Comparison of ENCODE assay signal across 19 cellular contexts in genomic region chr1:175158133-175158532, GRCh38. TPM values are rescaled to one million over a fixed set of nuclear protein-coding genes. Genes with fewer than 3 reads are reported as not detected.
DNase-seq lines count a peak whose midpoint lies in the region; ATAC-seq, FAIRE-seq and TF ChIP-seq lines count a peak whose summit lies in the region.
"Had no signal": no experiment of that assay in that cellular context is flagged by ENCODE, and none has a peak within 500 bp of the region (broad histone marks: within the 10 kb centered on the region; RNA-seq: fewer than 3 reads in every experiment).

No MANE protein-coding gene starts in this region.

- BruUV-seq in endothelial cell of umbilical vein (replicated peaks; lab: Mats Ljungman, UMichigan): no TSS peak

- FAIRE-seq in endothelial cell of umbilical vein (lab: Jason Lieb, UNC): no peak

- peaks cover 24% of the 10 kb centered on the region for H3K4me1 Mint-ChIP-seq in stimulated activated naive CD8-positive, alpha-beta T cell treated with anti-CD3 and anti-CD28 coated beads, Interleukin-15, Interleukin-2, amounts not matched to agents 100 ng/mL and 50 ng/mL, for 24 hours (ENCODE audit: low read depth)
- peaks cover 16% of the 10 kb centered on the region for H3K4me1 Mint-ChIP-seq in stimulated activated naive CD8-positive, alpha-beta T cell treated with anti-CD3 and anti-CD28 coated beads, Interleukin-15, amount 100 ng/mL, for 72 hours
- peaks cover 5% of the 10 kb centered on the region for H3K4me1 Mint-ChIP-seq in glutamatergic neuron (ENCODE audit: low read depth, unreplicated experiment)

- H3K4me3 ChIP-seq in endothelial cell of umbilical vein (replicated peaks in 1 of 3; ENCODE audit: insufficient read depth in 1 of 3, low read depth in 1 of 3, low read length in 3 of 3): no peak overlapping the region
- H3K4me3 ChIP-seq in upper lobe of right lung: no peak overlapping the region
- H3K4me3 ChIP-seq: left ventricle myocardium inferior, tibial artery had no signal

- H3K4me2 ChIP-seq in endothelial cell of umbilical vein (ENCODE audit: insufficient read depth, low read length): no peak overlapping the region

- H3K9me3 Mint-ChIP-seq in stimulated activated naive CD8-positive, alpha-beta T cell treated with anti-CD3 and anti-CD28 coated beads, Interleukin-15, Interleukin-2, amounts not matched to agents 100 ng/mL and 50 ng/mL, for 24 hours: no peaks in the 10 kb centered on the region
- H3K9me3 Mint-ChIP-seq in stimulated activated naive CD8-positive, alpha-beta T cell treated with anti-CD3 and anti-CD28 coated beads, Interleukin-15, amount 100 ng/mL, for 72 hours: no peaks in the 10 kb centered on the region
- no peaks in the 10 kb centered on the region for H3K9me3 Mint-ChIP-seq in glutamatergic neuron (ENCODE audit: unreplicated experiment)
- H3K9me3 Mint-ChIP-seq: effector memory CD8-positive, alpha-beta T cell had no signal

- H3K4me1 ChIP-seq in endothelial cell of umbilical vein (ENCODE audit: control insufficient read depth, extremely low read depth, insufficient read depth, low read length) (no peaks in the 10 kb centered on the region), upper lobe of right lung (no peaks in the 10 kb centered on the region)
- H3K4me1 ChIP-seq: tibial artery had no signal

- CTCF ChIA-PET in endothelial cell of umbilical vein (lab: Charles Lee): interaction anchor here (2.8 to 9.1 kb wide), 2 partner anchors 12 to 160 kb away, joined by 11 to 369 read pairs; no protein-coding TSS in a partner anchor

- H3K27ac ChIP-seq in endothelial cell of umbilical vein (ENCODE audit: insufficient read depth, low read depth, low read length): no peak overlapping the region
- H3K27ac ChIP-seq in upper lobe of right lung: no peak overlapping the region
- H3K27ac ChIP-seq: C4-2B, left ventricle myocardium inferior, tibial artery had no signal

- no peak for ATAC-seq in stimulated activated naive CD8-positive, alpha-beta T cell treated with anti-CD3 and anti-CD28 coated beads, Interleukin-15, amount 100 ng/mL, for 72 hours
- no peak for ATAC-seq in upper lobe of right lung
- ATAC-seq: effector memory CD8-positive, alpha-beta T cell had no signal

- peaks cover 8% of the 10 kb centered on the region for H3K27me3 Mint-ChIP-seq in stimulated activated naive CD8-positive, alpha-beta T cell treated with anti-CD3 and anti-CD28 coated beads, Interleukin-15, Interleukin-2, amounts not matched to agents 100 ng/mL and 50 ng/mL, for 24 hours
- H3K27me3 Mint-ChIP-seq in stimulated activated naive CD8-positive, alpha-beta T cell treated with anti-CD3 and anti-CD28 coated beads, Interleukin-15, amount 100 ng/mL, for 72 hours: peaks cover 11% of the 10 kb centered on the region
- H3K27me3 Mint-ChIP-seq in glutamatergic neuron (ENCODE audit: unreplicated experiment): peaks cover 6% of the 10 kb centered on the region

- no peaks in the 10 kb centered on the region for H3K79me2 ChIP-seq in endothelial cell of umbilical vein (ENCODE audit: control insufficient read depth, insufficient read depth, low read length)

- peaks cover 27% of the 10 kb centered on the region for H3K36me3 Mint-ChIP-seq in stimulated activated naive CD8-positive, alpha-beta T cell treated with anti-CD3 and anti-CD28 coated beads, Interleukin-15, Interleukin-2, amounts not matched to agents 100 ng/mL and 50 ng/mL, for 24 hours (ENCODE audit: low read depth)
- H3K36me3 Mint-ChIP-seq in glutamatergic neuron (ENCODE audit: unreplicated experiment): no peaks in the 10 kb centered on the region

- peak overlapping the region; percentile 59 for H3K27ac Mint-ChIP-seq in stimulated activated naive CD8-positive, alpha-beta T cell treated with anti-CD3 and anti-CD28 coated beads, Interleukin-15, Interleukin-2, amounts not matched to agents 100 ng/mL and 50 ng/mL, for 24 hours
- H3K27ac Mint-ChIP-seq in stimulated activated naive CD8-positive, alpha-beta T cell treated with anti-CD3 and anti-CD28 coated beads, Interleukin-15, amount 100 ng/mL, for 72 hours: peak overlapping the region in 1 of 2 donors; percentile 21
- H3K27ac Mint-ChIP-seq in glutamatergic neuron (ENCODE audit: unreplicated experiment): no peak overlapping the region

- intact Hi-C loops in endothelial cell of umbilical vein (cut with micrococcal nuclease) (no loop called here), upper lobe of right lung (cut with DNase I) (loop anchor here (5.0 kb wide), 2 partner anchors 34 to 64 kb away; partner anchors contain the start of gene KIAA0040)

- no peaks in the 10 kb centered on the region for H3K9me1 ChIP-seq in endothelial cell of umbilical vein (replicated peaks; ENCODE audit: control insufficient read depth, extremely low read depth, insufficient read depth, low read length)

- no peaks in the 10 kb centered on the region for H4K20me1 ChIP-seq in endothelial cell of umbilical vein (replicated peaks; ENCODE audit: control insufficient read depth, extremely low read depth, insufficient read depth, low read length)

- H3K27me3 ChIP-seq in endothelial cell of umbilical vein (ENCODE audit: control insufficient read depth in 2 of 2, insufficient read depth in 2 of 2, low read length in 2 of 2) (peaks cover 0 to 10% of the 10 kb centered on the region in 2 experiments), upper lobe of right lung (peaks cover 4% of the 10 kb centered on the region)

- no peak overlapping the region for H3K4me3 Mint-ChIP-seq in stimulated activated naive CD8-positive, alpha-beta T cell treated with anti-CD3 and anti-CD28 coated beads, Interleukin-15, Interleukin-2, amounts not matched to agents 100 ng/mL and 50 ng/mL, for 24 hours
- H3K4me3 Mint-ChIP-seq in stimulated activated naive CD8-positive, alpha-beta T cell treated with anti-CD3 and anti-CD28 coated beads, Interleukin-15, amount 100 ng/mL, for 72 hours: no peak overlapping the region
- no peak overlapping the region for H3K4me3 Mint-ChIP-seq in glutamatergic neuron (ENCODE audit: unreplicated experiment)
- H3K4me3 Mint-ChIP-seq: effector memory CD8-positive, alpha-beta T cell had no signal

- POLR2A ChIA-PET in endothelial cell of umbilical vein (lab: Charles Lee): no interaction called here

- DNase-seq in DMS53 (lab: John Stamatoyannopoulos, UW): peak; percentile 26
- no peak for DNase-seq in DMS53 treated with DMSO at 0.1 percent for 48 hours (lab: John Stamatoyannopoulos, UW; ENCODE audit: unreplicated experiment)
- DNase-seq in stimulated activated naive CD8-positive, alpha-beta T cell treated with anti-CD3 and anti-CD28 coated beads, Interleukin-15, amount 100 ng/mL, for 72 hours: no peak
- DNase-seq in endothelial cell of umbilical vein (ENCODE audit: low read depth, low spot score): no peak
- no peak for DNase-seq in upper lobe of right lung
- no peak for DNase-seq in glutamatergic neuron
- DNase-seq in 8988T: no peak
- DNase-seq: effector memory CD8-positive, alpha-beta T cell; IMR-90; left ventricle myocardium inferior; NCI-H1048; NCI-H2171; Right ventricle myocardium superior; stimulated activated CD4-positive, alpha-beta T cell treated with anti-CD3 and anti-CD28 coated beads, Interleukin-4, amount 100 ng/mL, for 24 hours; stimulated activated CD8-positive, alpha-beta memory T cell treated with anti-CD3 and anti-CD28 coated beads, Interleukin-4, amount 100 ng/mL, for 48 hours; T-helper 9 cell; tibial artery had no signal

- TF ChIP-seq CTCF in endothelial cell of umbilical vein (IDR thresholded peaks at IDR 0.05; ENCODE audit: extremely low read depth in 1 of 2, insufficient read depth in 1 of 2, low read depth in 1 of 2, low read length in 2 of 2): no peak
- no peak for TF ChIP-seq CTCF in upper lobe of right lung (IDR thresholded peaks at IDR 0.05)
- TF ChIP-seq CTCF in glutamatergic neuron (IDR thresholded peaks at IDR 0.05; ENCODE audit: partially characterized antibody, unreplicated experiment): no peak

- H3K9ac ChIP-seq in endothelial cell of umbilical vein (replicated peaks; ENCODE audit: extremely low read depth, insufficient read depth, low read length): no peak overlapping the region

- no peak overlapping the region for H2AFZ ChIP-seq in endothelial cell of umbilical vein (ENCODE audit: low read depth, low read length)

- H3K9me3 ChIP-seq in endothelial cell of umbilical vein (replicated peaks; ENCODE audit: control insufficient read depth, insufficient read depth, low read length): no peaks in the 10 kb centered on the region
- no peaks in the 10 kb centered on the region for H3K9me3 ChIP-seq in upper lobe of right lung
- H3K9me3 ChIP-seq: left ventricle myocardium inferior, tibial artery had no signal

- dilution Hi-C loops in endothelial cell of umbilical vein (cut with MboI; ENCODE audit: extremely low pct_ligation_motif_present, low sequenced_read_pairs): loop anchor here (10.0 kb wide), 1 partner anchor 157 kb away; no protein-coding TSS in a partner anchor

- no peak for TF ChIP-seq POLR2A in endothelial cell of umbilical vein (IDR thresholded peaks at IDR 0.05; ENCODE audit: low read depth, low read length)

- H3K36me3 ChIP-seq in endothelial cell of umbilical vein (ENCODE audit: control insufficient read depth in 2 of 2, extremely low read depth in 1 of 2, insufficient read depth in 2 of 2, low read length in 2 of 2) (peaks cover 3 to 5% of the 10 kb centered on the region in 2 experiments), upper lobe of right lung (peaks cover 44% of the 10 kb centered on the region)

TF ChIP-seq in endothelial cell of umbilical vein, 7 proteins besides CTCF, POLR2A, EP300 and RAD21:
- no peak for TF ChIP-seq MAX (IDR thresholded peaks at IDR 0.05; ENCODE audit: insufficient read depth, insufficient read length)
- no peak for TF ChIP-seq MYC (IDR thresholded peaks at IDR 0.05; ENCODE audit: low read depth, low read length)
- TF ChIP-seq POLR2AphosphoS5 (IDR thresholded peaks at IDR 0.05; ENCODE audit: insufficient read depth, low read depth, low read length): no peak
- TF ChIP-seq FOS (IDR thresholded peaks at IDR 0.05; ENCODE audit: borderline replicate concordance, insufficient read depth, low read length): peak; percentile 31
- TF ChIP-seq EZH2 (IDR thresholded peaks at IDR 0.05; ENCODE audit: borderline replicate concordance, low read depth, low read length, severe bottlenecking): no peak

RNA-seq across cellular contexts. Expression of gene KIAA0040, which starts 34.4 kb away (rescaled TPM):
- total RNA-seq in endothelial cell of umbilical vein: 10.9 and 21.5 TPM in 2 replicates
- 7.3 and 8.3 TPM in 2 replicates for polyA plus RNA-seq in endothelial cell of umbilical vein
- polyA plus RNA-seq in endothelial cell of umbilical vein (2011; cell fraction: cytosol; rRNA removed): 5.6 and 7.0 TPM in 2 replicates
- 8.4 and 8.5 TPM in 2 replicates for polyA plus RNA-seq in endothelial cell of umbilical vein (2011; cell fraction: nucleus; rRNA removed)
- polyA plus RNA-seq in endothelial cell of umbilical vein (2012): 5.3 and 6.5 TPM in 2 replicates
- polyA minus RNA-seq in endothelial cell of umbilical vein: 12.0 and 15.3 TPM in 2 replicates
- polyA minus RNA-seq in endothelial cell of umbilical vein (2011; cell fraction: cytosol; rRNA and poly(A)+ RNA removed): 8.2 TPM
- 7.4 and 8.8 TPM in 2 replicates for polyA minus RNA-seq in endothelial cell of umbilical vein (2011; cell fraction: nucleus; rRNA and poly(A)+ RNA removed)
- 44.8 TPM for total RNA-seq in upper lobe of right lung
- total RNA-seq in glutamatergic neuron (ENCODE audit: unreplicated experiment): not detected

Comparison
In these comparisons a context has a peak if more than half of its experiments do, and no peak if none do; other contexts are left out.
1. RNA of gene KIAA0040, which starts 34.4 kb away (total RNA-seq): 44.8 TPM in upper lobe of right lung (single experiment) and 10.9 to 21.5 TPM in endothelial cell of umbilical vein; not detected in glutamatergic neuron (single experiment); every median in the first group is over 10 times any median in the second.